Comparison of ENCODE assay signal across 8 cellular contexts in genomic region chr1:31788138-31788824, GRCh38. TPM values are rescaled to one million over a fixed set of nuclear protein-coding genes. Genes with fewer than 3 reads are reported as not detected.
DNase-seq lines count a peak whose midpoint lies in the region; ATAC-seq, FAIRE-seq and TF ChIP-seq lines count a peak whose summit lies in the region.

No MANE protein-coding gene starts in this region.

- no peaks in the 10 kb centered on the region for H3K36me3 ChIP-seq in CD8-positive, alpha-beta T cell (ENCODE audit: insufficient read depth, low read length)
- peaks cover 7% of the 10 kb centered on the region for H3K36me3 ChIP-seq in fibroblast of lung (ENCODE audit: control insufficient read depth, insufficient read depth, low read length)
- no peaks in the 10 kb centered on the region for H3K36me3 ChIP-seq in naive thymus-derived CD4-positive, alpha-beta T cell (ENCODE audit: control insufficient read depth in 2 of 3, insufficient read depth in 3 of 3, low read length in 3 of 3)

- peak overlapping the region; percentile 91 for H3K27ac Mint-ChIP-seq in CD8-positive, alpha-beta T cell
- peak overlapping the region; percentile 95 for H3K27ac Mint-ChIP-seq in activated T-helper 1 cell treated with anti-CD3 and anti-CD28 coated beads, Interleukin-12 subunit alpha, Interleukin-12 subunit beta, Interleukin-2, Interleukin-4 antibody, amounts not matched to agents 30 ng/mL and 10 ng/mL and 1 ng/mL, durations not matched to agents 14 hours and 24 hours and 36 hours
- H3K27ac Mint-ChIP-seq in naive thymus-derived CD4-positive, alpha-beta T cell = peak overlapping the region; percentile 86 to 94 (median 93)
- H3K27ac Mint-ChIP-seq in stimulated activated effector memory CD8-positive, alpha-beta T cell treated with anti-CD3 and anti-CD28 coated beads, Interleukin-12 subunit alpha, Interleukin-12 subunit beta, amount 100 ng/mL, for 72 hours = peak overlapping the region; percentile 91

- peak; percentile 62 for ATAC-seq in CD8-positive, alpha-beta T cell
- ATAC-seq in GM19468 (IDR thresholded peaks at IDR 0.05; ENCODE audit: extremely low read depth, unreplicated experiment) = peak; percentile 76
- peak; percentile 83 for ATAC-seq in naive thymus-derived CD4-positive, alpha-beta T cell
- ATAC-seq in stimulated activated effector memory CD8-positive, alpha-beta T cell treated with anti-CD3 and anti-CD28 coated beads, Interleukin-12 subunit alpha, Interleukin-12 subunit beta, amount 100 ng/mL, for 72 hours = peak; percentile 83

- peaks cover 15% of the 10 kb centered on the region for H3K4me1 Mint-ChIP-seq in CD8-positive, alpha-beta T cell (ENCODE audit: low read depth)
- H3K4me1 Mint-ChIP-seq in activated T-helper 1 cell treated with anti-CD3 and anti-CD28 coated beads, Interleukin-12 subunit alpha, Interleukin-12 subunit beta, Interleukin-2, Interleukin-4 antibody, amounts not matched to agents 30 ng/mL and 10 ng/mL and 1 ng/mL, durations not matched to agents 14 hours and 24 hours and 36 hours (ENCODE audit: low read depth) = peaks cover 16% of the 10 kb centered on the region
- H3K4me1 Mint-ChIP-seq in naive thymus-derived CD4-positive, alpha-beta T cell = peaks cover 7 to 17% (median 9%) of the 10 kb centered on the region in 7 donors
- peaks cover 17% of the 10 kb centered on the region for H3K4me1 Mint-ChIP-seq in stimulated activated effector memory CD8-positive, alpha-beta T cell treated with anti-CD3 and anti-CD28 coated beads, Interleukin-12 subunit alpha, Interleukin-12 subunit beta, amount 100 ng/mL, for 72 hours

- no peaks in the 10 kb centered on the region for H3K27me3 Mint-ChIP-seq in CD8-positive, alpha-beta T cell (ENCODE audit: low read depth)
- H3K27me3 Mint-ChIP-seq in activated T-helper 1 cell treated with anti-CD3 and anti-CD28 coated beads, Interleukin-12 subunit alpha, Interleukin-12 subunit beta, Interleukin-2, Interleukin-4 antibody, amounts not matched to agents 30 ng/mL and 10 ng/mL and 1 ng/mL, durations not matched to agents 14 hours and 24 hours and 36 hours (ENCODE audit: insufficient read depth) = peaks cover 4% of the 10 kb centered on the region
- peaks cover 0 to 7% (median 0%) of the 10 kb centered on the region in 5 donors for H3K27me3 Mint-ChIP-seq in naive thymus-derived CD4-positive, alpha-beta T cell

- no peaks in the 10 kb centered on the region for H3K79me2 ChIP-seq in fibroblast of lung (ENCODE audit: control insufficient read depth, insufficient read depth, low read length)

- H3K27ac ChIP-seq in CD8-positive, alpha-beta T cell (ENCODE audit: low read depth, low read length) = peak overlapping the region; percentile 63
- peak overlapping the region; percentile 94 for H3K27ac ChIP-seq in fibroblast of lung (ENCODE audit: insufficient read depth, low read length)
- H3K27ac ChIP-seq in naive thymus-derived CD4-positive, alpha-beta T cell (ENCODE audit: low read depth, low read length) = peak overlapping the region; percentile 82

- intact Hi-C loops in CD8-positive, alpha-beta T cell (cut with DNase I, micrococcal nuclease) = loop anchor here (1.0 to 5.0 kb wide), 7 partner anchors 73 to 607 kb away; partner anchors contain the start of genes BSDC1 (in 1 of the 2) and TMEM39B (in 1 of the 2)
- intact Hi-C loops in activated T-helper 1 cell treated with anti-CD3 and anti-CD28 coated beads, Interleukin-12 subunit alpha, Interleukin-12 subunit beta, Interleukin-2, Interleukin-4 antibody, amounts not matched to agents 30 ng/mL and 10 ng/mL and 1 ng/mL, durations not matched to agents 14 hours and 24 hours and 36 hours (cut with micrococcal nuclease) = loop anchor here (1.0 to 10.0 kb wide), 8 partner anchors 73 to 723 kb away; partner anchors contain the start of genes COL16A1, PUM1, SNRNP40 and TMEM39B
- intact Hi-C loops in naive thymus-derived CD4-positive, alpha-beta T cell (cut with micrococcal nuclease) = loop anchor here (1.0 to 5.0 kb wide), 4 partner anchors 144 to 631 kb away; partner anchors contain the start of genes KHDRBS1 (in 2 of the 2) and PEF1 (in 1 of the 2)

- peak overlapping the region; percentile 85 for H3K9ac ChIP-seq in fibroblast of lung (ENCODE audit: insufficient read depth, low read length)

- POLR2A ChIA-PET in CD8-positive, alpha-beta T cell (lab: Charles Lee) = interaction anchor here (0.6 to 2.9 kb wide), 6 partner anchors 12 to 285 kb away, joined by 3 to 11 read pairs (median 4); partner anchors contain the start of gene TMEM39B
- POLR2A ChIA-PET in naive thymus-derived CD4-positive, alpha-beta T cell (lab: Charles Lee) = interaction anchor here (0.9 to 2.3 kb wide), 6 partner anchors 10 to 175 kb away, joined by 3 to 6 read pairs (median 3); partner anchors contain the start of gene ADGRB2

- CTCF ChIA-PET in CD8-positive, alpha-beta T cell (lab: Charles Lee) = interaction anchor here (0.6 to 7.3 kb wide), 31 partner anchors 9 to 275 kb away, joined by 3 to 150 read pairs (median 5); partner anchors contain the start of genes PTP4A2 and SPOCD1
- CTCF ChIA-PET in naive thymus-derived CD4-positive, alpha-beta T cell (lab: Charles Lee) = interaction anchor here (0.9 to 6.4 kb wide), 23 partner anchors 11 to 394 kb away, joined by 3 to 70 read pairs (median 5); partner anchors contain the start of gene ADGRB2

- peak overlapping the region; percentile 91 for H3K4me3 Mint-ChIP-seq in CD8-positive, alpha-beta T cell
- peak overlapping the region; percentile 89 for H3K4me3 Mint-ChIP-seq in activated T-helper 1 cell treated with anti-CD3 and anti-CD28 coated beads, Interleukin-12 subunit alpha, Interleukin-12 subunit beta, Interleukin-2, Interleukin-4 antibody, amounts not matched to agents 30 ng/mL and 10 ng/mL and 1 ng/mL, durations not matched to agents 14 hours and 24 hours and 36 hours
- peak overlapping the region; percentile 81 to 93 (median 92) for H3K4me3 Mint-ChIP-seq in naive thymus-derived CD4-positive, alpha-beta T cell
- H3K4me3 Mint-ChIP-seq in stimulated activated effector memory CD8-positive, alpha-beta T cell treated with anti-CD3 and anti-CD28 coated beads, Interleukin-12 subunit alpha, Interleukin-12 subunit beta, amount 100 ng/mL, for 72 hours = peak overlapping the region; percentile 80

- no peaks in the 10 kb centered on the region for H3K27me3 ChIP-seq in CD8-positive, alpha-beta T cell (ENCODE audit: insufficient read depth, low read length)
- no peaks in the 10 kb centered on the region for H3K27me3 ChIP-seq in fibroblast of lung (ENCODE audit: control insufficient read depth, insufficient read depth, low read length)
- H3K27me3 ChIP-seq in naive thymus-derived CD4-positive, alpha-beta T cell (ENCODE audit: control insufficient read depth in 2 of 2, insufficient read depth in 2 of 2, low read length in 2 of 2) = no peaks in the 10 kb centered on the region

- H3K9me3 Mint-ChIP-seq in CD8-positive, alpha-beta T cell = no peaks in the 10 kb centered on the region
- no peaks in the 10 kb centered on the region for H3K9me3 Mint-ChIP-seq in activated T-helper 1 cell treated with anti-CD3 and anti-CD28 coated beads, Interleukin-12 subunit alpha, Interleukin-12 subunit beta, Interleukin-2, Interleukin-4 antibody, amounts not matched to agents 30 ng/mL and 10 ng/mL and 1 ng/mL, durations not matched to agents 14 hours and 24 hours and 36 hours
- H3K9me3 Mint-ChIP-seq in naive thymus-derived CD4-positive, alpha-beta T cell = no peaks in the 10 kb centered on the region
- no peaks in the 10 kb centered on the region for H3K9me3 Mint-ChIP-seq in stimulated activated effector memory CD8-positive, alpha-beta T cell treated with anti-CD3 and anti-CD28 coated beads, Interleukin-12 subunit alpha, Interleukin-12 subunit beta, amount 100 ng/mL, for 72 hours

- FAIRE-seq in HTR-8/SVneo (lab: Jason Lieb, UNC) = peak; percentile 85

- DNase-seq in CD8-positive, alpha-beta T cell = peak; percentile 75 to 91 (median 86)
- DNase-seq in HTR-8/SVneo (ENCODE audit: insufficient read length, low spot score) = peak; percentile 79
- peak; percentile 95 for DNase-seq in RKO (ENCODE audit: low spot score)
- peak; percentile 91 for DNase-seq in activated T-helper 1 cell treated with anti-CD3 and anti-CD28 coated beads, Interleukin-12 subunit alpha, Interleukin-12 subunit beta, Interleukin-2, Interleukin-4 antibody, amounts not matched to agents 30 ng/mL and 10 ng/mL and 1 ng/mL, durations not matched to agents 14 hours and 24 hours and 36 hours (ENCODE audit: low spot score)
- DNase-seq in fibroblast of lung (ENCODE audit: low read depth in 2 of 2) = peak; percentile 84 to 92
- DNase-seq in naive thymus-derived CD4-positive, alpha-beta T cell = peak; percentile 75 to 93 (median 82)
- peak; percentile 95 to 99 for DNase-seq in stimulated activated effector memory CD8-positive, alpha-beta T cell treated with anti-CD3 and anti-CD28 coated beads, Interleukin-12 subunit alpha, Interleukin-12 subunit beta, amount 100 ng/mL, for 72 hours (ENCODE audit: low spot score in 2 of 2)

- H3K4me3 ChIP-seq in CD8-positive, alpha-beta T cell (ENCODE audit: low read depth, low read length) = peak overlapping the region; percentile 71
- peak overlapping the region; percentile 69 to 83 (median 74) for H3K4me3 ChIP-seq in fibroblast of lung (replicated peaks in 1 of 4; ENCODE audit: control extremely low read depth in 1 of 4, insufficient read depth in 1 of 4, low read depth in 3 of 4, low read length in 4 of 4)
- H3K4me3 ChIP-seq in naive thymus-derived CD4-positive, alpha-beta T cell (ENCODE audit: low read length) = peak overlapping the region; percentile 68

- peak overlapping the region; percentile 94 for H3K4me2 ChIP-seq in fibroblast of lung (ENCODE audit: extremely low read depth, insufficient read depth, low read length)

- H3K36me3 Mint-ChIP-seq in CD8-positive, alpha-beta T cell = no peaks in the 10 kb centered on the region
- no peaks in the 10 kb centered on the region for H3K36me3 Mint-ChIP-seq in activated T-helper 1 cell treated with anti-CD3 and anti-CD28 coated beads, Interleukin-12 subunit alpha, Interleukin-12 subunit beta, Interleukin-2, Interleukin-4 antibody, amounts not matched to agents 30 ng/mL and 10 ng/mL and 1 ng/mL, durations not matched to agents 14 hours and 24 hours and 36 hours (ENCODE audit: low read depth)
- H3K36me3 Mint-ChIP-seq in naive thymus-derived CD4-positive, alpha-beta T cell = no peaks in the 10 kb centered on the region
- peaks cover 8% of the 10 kb centered on the region for H3K36me3 Mint-ChIP-seq in stimulated activated effector memory CD8-positive, alpha-beta T cell treated with anti-CD3 and anti-CD28 coated beads, Interleukin-12 subunit alpha, Interleukin-12 subunit beta, amount 100 ng/mL, for 72 hours

- H4K20me1 ChIP-seq in fibroblast of lung (ENCODE audit: control insufficient read depth, extremely low read depth, insufficient read depth, low read length) = no peaks in the 10 kb centered on the region

- no peaks in the 10 kb centered on the region for H3K9me3 ChIP-seq in CD8-positive, alpha-beta T cell (ENCODE audit: low read length)
- H3K9me3 ChIP-seq in fibroblast of lung (ENCODE audit: control insufficient read depth, insufficient read depth, low read depth, low read length) = no peaks in the 10 kb centered on the region
- H3K9me3 ChIP-seq in naive thymus-derived CD4-positive, alpha-beta T cell (ENCODE audit: control insufficient read depth in 2 of 3, low read length in 3 of 3) = no peaks in the 10 kb centered on the region

- TF ChIP-seq CTCF in CD8-positive, alpha-beta T cell (IDR thresholded peaks at IDR 0.05) = no peak
- TF ChIP-seq CTCF in fibroblast of lung (conservative IDR thresholded peaks at IDR 0.05 in 1 of 2, IDR thresholded peaks at IDR 0.05 in 1 of 2; ENCODE audit: low read depth in 1 of 2, low read length in 2 of 2) = no peak

- peaks cover 11% of the 10 kb centered on the region for H3K4me1 ChIP-seq in CD8-positive, alpha-beta T cell (ENCODE audit: insufficient read depth, low read length)
- H3K4me1 ChIP-seq in fibroblast of lung (ENCODE audit: control insufficient read depth, extremely low read depth, insufficient read depth, low read length) = peaks cover 10% of the 10 kb centered on the region
- peaks cover 3 to 5% of the 10 kb centered on the region in 2 donors for H3K4me1 ChIP-seq in naive thymus-derived CD4-positive, alpha-beta T cell (ENCODE audit: control insufficient read depth in 2 of 2, insufficient read depth in 2 of 2, low read length in 2 of 2)

- H2AFZ ChIP-seq in fibroblast of lung (ENCODE audit: low read length) = peak overlapping the region; percentile 89

RNA-seq across cellular contexts. Expression of gene ADGRB2, which starts 24.1 kb away (rescaled TPM):
- under 1 TPM; 0.25 to 0.79 TPM for total RNA-seq in CD8-positive, alpha-beta T cell
- total RNA-seq in activated T-helper 1 cell treated with anti-CD3 and anti-CD28 coated beads, Interleukin-12 subunit alpha, Interleukin-12 subunit beta, Interleukin-2, Interleukin-4 antibody, amounts not matched to agents 30 ng/mL and 10 ng/mL and 1 ng/mL, durations not matched to agents 14 hours and 24 hours and 36 hours = 0.13 and 0.29 TPM in 2 replicates
- 7.4 and 10.4 TPM in 2 replicates for total RNA-seq in fibroblast of lung
- 4.4 and 4.8 TPM in 2 replicates for polyA plus RNA-seq in fibroblast of lung
- 9.7 and 10.0 TPM in 2 replicates for polyA plus RNA-seq in fibroblast of lung (2012)
- 12.0 and 13.2 TPM in 2 replicates for polyA minus RNA-seq in fibroblast of lung (ENCODE audit: low replicate concordance)
- 1 to 10 TPM in 1 of 5 experiments, under 1 TPM in 4; 0.11 to 4.3 (median 0.43) TPM for total RNA-seq in naive thymus-derived CD4-positive, alpha-beta T cell
- not detected for polyA plus RNA-seq in naive thymus-derived CD4-positive, alpha-beta T cell

RNA-seq across cellular contexts. Expression of gene SPOCD1, which starts 27.5 kb away (rescaled TPM):
- total RNA-seq in CD8-positive, alpha-beta T cell = not detected
- total RNA-seq in activated T-helper 1 cell treated with anti-CD3 and anti-CD28 coated beads, Interleukin-12 subunit alpha, Interleukin-12 subunit beta, Interleukin-2, Interleukin-4 antibody, amounts not matched to agents 30 ng/mL and 10 ng/mL and 1 ng/mL, durations not matched to agents 14 hours and 24 hours and 36 hours = not detected in 2 replicates
- total RNA-seq in fibroblast of lung = 30.3 and 47.2 TPM in 2 replicates
- 44.8 and 55.4 TPM in 2 replicates for polyA plus RNA-seq in fibroblast of lung
- polyA plus RNA-seq in fibroblast of lung (2012) = 54.0 and 67.7 TPM in 2 replicates
- 44.4 and 111 TPM in 2 replicates for polyA minus RNA-seq in fibroblast of lung (ENCODE audit: low replicate concordance)
- total RNA-seq in naive thymus-derived CD4-positive, alpha-beta T cell = under 1 TPM in 2 of 5 experiments, not detected in 3; 0.21 to 0.38 TPM
- not detected for polyA plus RNA-seq in naive thymus-derived CD4-positive, alpha-beta T cell

Comparison
In these comparisons a context has a peak if more than half of its experiments do, and no peak if none do; other contexts are left out.
1. Peak in every context shown above with its lines: DNase-seq, ATAC-seq, H3K4me3 ChIP-seq and H3K27ac ChIP-seq.
2. RNA of gene SPOCD1, which starts 27.5 kb away (total RNA-seq): 30.3 to 47.2 TPM in fibroblast of lung; 0.21 to 0.38 TPM in naive thymus-derived CD4-positive, alpha-beta T cell, not detected in activated T-helper 1 cell treated with anti-CD3 and anti-CD28 coated beads, Interleukin-12 subunit alpha, Interleukin-12 subunit beta, Interleukin-2, Interleukin-4 antibody, amounts not matched to agents 30 ng/mL and 10 ng/mL and 1 ng/mL, durations not matched to agents 14 hours and 24 hours and 36 hours and not detected in CD8-positive, alpha-beta T cell; every median in the first group is over 10 times any median in the second.